Comparison of ENCODE assay signal across 18 cellular contexts in the genomic region with DNA sequence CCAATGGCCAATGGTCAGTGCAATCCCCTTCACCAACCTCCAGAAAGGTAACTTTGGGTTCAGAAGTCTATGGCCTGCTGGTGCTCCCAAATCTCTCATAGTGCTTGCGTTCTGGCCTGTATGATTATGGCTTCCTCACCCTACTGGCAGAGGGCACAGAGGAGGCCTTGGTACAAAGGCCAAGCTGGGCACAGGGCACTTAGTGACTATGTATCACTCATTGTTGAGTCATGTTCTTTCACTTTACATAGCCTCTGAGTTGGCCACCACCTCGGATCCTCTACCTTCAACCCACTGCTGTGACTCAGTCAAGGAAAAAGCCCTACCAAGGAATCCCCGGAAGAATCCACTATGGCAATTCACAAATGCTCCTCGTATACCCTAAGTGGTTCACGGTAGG.
DNase-seq lines count a peak whose midpoint lies in the region; ATAC-seq and TF ChIP-seq lines count a peak whose summit lies in the region.
"Had no signal": no experiment of that assay in that cellular context is flagged by ENCODE, and none has a peak within 500 bp of the region (broad histone marks: within the 10 kb centered on the region; RNA-seq: fewer than 3 reads in every experiment).

No MANE protein-coding gene starts in this region.

- ATAC-seq in right lobe of liver, result peak; percentile 40 to 88 (median 64)
- ATAC-seq in HG02642 (IDR thresholded peaks at IDR 0.05; ENCODE audit: poor library complexity, unreplicated experiment), result no peak
- ATAC-seq: activated CD8-positive, alpha-beta T cell treated with anti-CD3 and anti-CD28 coated beads, Interleukin-2, amount 10 ng/mL, durations not matched to agents 7 days and 5 days; stimulated activated naive B cell treated with anti-CD40 and anti-IgM and Interleukin-4, amounts not matched to agents 10 μg/mL and 1 μg/mL and 100 μg/mL, for 72 hours; upper lobe of right lung had no signal

- no peaks in the 10 kb centered on the region for H3K4me1 Mint-ChIP-seq in activated T-helper 2 cell treated with anti-CD3 and anti-CD28 coated beads, Interferon-gamma antibody, Interleukin-2, Interleukin-4, amounts not matched to agents 10 μg/mL and 5 μg/mL and 100 μg/mL, durations not matched to agents 14 hours and 24 hours and 36 hours (ENCODE audit: low read depth)

- H3K4me1 ChIP-seq in Karpas-422 (ENCODE audit: low read length), result peaks cover 57% of the 10 kb centered on the region
- H3K4me1 ChIP-seq in mammary epithelial cell (ENCODE audit: insufficient read depth, low read length), result peaks cover 15% of the 10 kb centered on the region
- peaks cover 0 to 12% (median 0%) of the 10 kb centered on the region in 4 donors for H3K4me1 ChIP-seq in right lobe of liver
- H3K4me1 ChIP-seq: upper lobe of right lung had no signal

- in situ Hi-C loops in mammary epithelial cell (cut with MboI; ENCODE audit: low sequenced_read_pairs in 2 of 2), result no loop called here

- H3K9me2 ChIP-seq in Karpas-422 (replicated peaks; ENCODE audit: insufficient read depth, low read length), result no peaks in the 10 kb centered on the region

- H3K27ac Mint-ChIP-seq in activated T-helper 2 cell treated with anti-CD3 and anti-CD28 coated beads, Interferon-gamma antibody, Interleukin-2, Interleukin-4, amounts not matched to agents 10 μg/mL and 5 μg/mL and 100 μg/mL, durations not matched to agents 14 hours and 24 hours and 36 hours, result no peak overlapping the region
- H3K27ac Mint-ChIP-seq: activated CD8-positive, alpha-beta T cell treated with anti-CD3 and anti-CD28 coated beads, Interleukin-2, amount 10 ng/mL, durations not matched to agents 7 days and 5 days; stimulated activated naive B cell treated with anti-CD40 and anti-IgM and Interleukin-4, amounts not matched to agents 10 μg/mL and 1 μg/mL and 100 μg/mL, for 72 hours had no signal

- H2AFZ ChIP-seq in Karpas-422 (ENCODE audit: low read length) (peak overlapping the region; percentile 28; the same call in 1 of the 2 replicates), mammary epithelial cell (ENCODE audit: low read depth, low read length) (no peak overlapping the region)

- no TSS peak for BruUV-seq in mammary epithelial cell (replicated peaks; lab: Mats Ljungman, UMichigan)

- no peaks in the 10 kb centered on the region for H3K27me3 Mint-ChIP-seq in activated T-helper 2 cell treated with anti-CD3 and anti-CD28 coated beads, Interferon-gamma antibody, Interleukin-2, Interleukin-4, amounts not matched to agents 10 μg/mL and 5 μg/mL and 100 μg/mL, durations not matched to agents 14 hours and 24 hours and 36 hours (ENCODE audit: low read depth)
- H3K27me3 Mint-ChIP-seq: stimulated activated naive B cell treated with anti-CD40 and anti-IgM and Interleukin-4, amounts not matched to agents 10 μg/mL and 1 μg/mL and 100 μg/mL, for 72 hours had no signal

- CTCF ChIA-PET in mammary epithelial cell (lab: Charles Lee; ENCODE audit: low non-redundant PET), result no interaction called here

- H3K36me3 Mint-ChIP-seq in activated T-helper 2 cell treated with anti-CD3 and anti-CD28 coated beads, Interferon-gamma antibody, Interleukin-2, Interleukin-4, amounts not matched to agents 10 μg/mL and 5 μg/mL and 100 μg/mL, durations not matched to agents 14 hours and 24 hours and 36 hours (ENCODE audit: low read depth), result no peaks in the 10 kb centered on the region
- H3K36me3 Mint-ChIP-seq: stimulated activated naive B cell treated with anti-CD40 and anti-IgM and Interleukin-4, amounts not matched to agents 10 μg/mL and 1 μg/mL and 100 μg/mL, for 72 hours had no signal

- H3K9me3 Mint-ChIP-seq in activated T-helper 2 cell treated with anti-CD3 and anti-CD28 coated beads, Interferon-gamma antibody, Interleukin-2, Interleukin-4, amounts not matched to agents 10 μg/mL and 5 μg/mL and 100 μg/mL, durations not matched to agents 14 hours and 24 hours and 36 hours, result no peaks in the 10 kb centered on the region
- H3K9me3 Mint-ChIP-seq: stimulated activated naive B cell treated with anti-CD40 and anti-IgM and Interleukin-4, amounts not matched to agents 10 μg/mL and 1 μg/mL and 100 μg/mL, for 72 hours had no signal

- H3K36me3 ChIP-seq in Karpas-422 (ENCODE audit: insufficient read depth, low read length), result no peaks in the 10 kb centered on the region
- H3K36me3 ChIP-seq in mammary epithelial cell (ENCODE audit: insufficient read depth, low read length), result no peaks in the 10 kb centered on the region
- no peaks in the 10 kb centered on the region for H3K36me3 ChIP-seq in right lobe of liver
- H3K36me3 ChIP-seq: upper lobe of right lung had no signal

- dilution Hi-C loops in mammary epithelial cell (cut with HindIII; ENCODE audit: low sequenced_read_pairs), result no loop called here

- H3K27ac ChIP-seq in Karpas-422 (ENCODE audit: low read length) (peak overlapping the region; percentile 87), mammary epithelial cell (ENCODE audit: insufficient read depth, low read depth, low read length) (no peak overlapping the region), right lobe of liver (no peak overlapping the region)
- H3K27ac ChIP-seq: coronary artery, KMS-11, SK-N-MC, upper lobe of right lung had no signal

- H3K27me3 ChIP-seq in Karpas-422 (ENCODE audit: low read length), result no peaks in the 10 kb centered on the region
- no peaks in the 10 kb centered on the region for H3K27me3 ChIP-seq in mammary epithelial cell (ENCODE audit: insufficient read depth, low read length)
- H3K27me3 ChIP-seq in right lobe of liver, result no peaks in the 10 kb centered on the region
- H3K27me3 ChIP-seq: upper lobe of right lung had no signal

- H3K4me3 ChIP-seq in Karpas-422 (ENCODE audit: low read length) (no peak overlapping the region), mammary epithelial cell (replicated peaks in 1 of 3; ENCODE audit: insufficient read depth in 1 of 3, low read depth in 2 of 3, low read length in 3 of 3) (no peak overlapping the region), right lobe of liver (no peak overlapping the region)
- H3K4me3 ChIP-seq: coronary artery, SK-N-MC, upper lobe of right lung had no signal

- H3K9me3 ChIP-seq in Karpas-422 (ENCODE audit: low read length), result no peaks in the 10 kb centered on the region
- no peaks in the 10 kb centered on the region for H3K9me3 ChIP-seq in mammary epithelial cell (replicated peaks; ENCODE audit: insufficient read depth, low read length)
- no peaks in the 10 kb centered on the region for H3K9me3 ChIP-seq in right lobe of liver
- H3K9me3 ChIP-seq: upper lobe of right lung had no signal

- H3K9ac ChIP-seq in Karpas-422 (ENCODE audit: low read length) (no peak overlapping the region), mammary epithelial cell (ENCODE audit: insufficient read depth, low read length) (no peak overlapping the region)
- H3K9ac ChIP-seq: KMS-11 had no signal

- no peaks in the 10 kb centered on the region for H3K79me2 ChIP-seq in Karpas-422 (ENCODE audit: low read length)
- H3K79me2 ChIP-seq in mammary epithelial cell (ENCODE audit: insufficient read depth, low read length), result no peaks in the 10 kb centered on the region

- H3K4me2 ChIP-seq in Karpas-422 (ENCODE audit: low read depth, low read length, poor library complexity, severe bottlenecking), result peak overlapping the region; percentile 66
- no peak overlapping the region for H3K4me2 ChIP-seq in mammary epithelial cell (ENCODE audit: insufficient read depth, low read depth, low read length)
- H3K4me2 ChIP-seq: KMS-11 had no signal

- intact Hi-C loops in mammary epithelial cell (cut with micrococcal nuclease) (no loop called here), right lobe of liver (cut with DNase I) (no loop called here)
- intact Hi-C loops in activated T-helper 2 cell treated with anti-CD3 and anti-CD28 coated beads, Interferon-gamma antibody, Interleukin-2, Interleukin-4, amounts not matched to agents 10 μg/mL and 5 μg/mL and 100 μg/mL, durations not matched to agents 14 hours and 24 hours and 36 hours (cut with micrococcal nuclease), result no loop called here

- no peak for TF ChIP-seq CTCF in mammary epithelial cell (conservative IDR thresholded peaks at IDR 0.05 in 1 of 2, IDR thresholded peaks at IDR 0.05 in 1 of 2; ENCODE audit: extremely low read depth in 1 of 2, insufficient read depth in 1 of 2, low read depth in 1 of 2, low read length in 2 of 2)
- no peak for TF ChIP-seq CTCF in right lobe of liver (IDR thresholded peaks at IDR 0.05)

- H4K20me1 ChIP-seq in Karpas-422 (ENCODE audit: insufficient read depth, low read depth, low read length) (no peaks in the 10 kb centered on the region), mammary epithelial cell (ENCODE audit: insufficient read depth, low read length) (no peaks in the 10 kb centered on the region)

- no peak overlapping the region for H3K4me3 Mint-ChIP-seq in activated T-helper 2 cell treated with anti-CD3 and anti-CD28 coated beads, Interferon-gamma antibody, Interleukin-2, Interleukin-4, amounts not matched to agents 10 μg/mL and 5 μg/mL and 100 μg/mL, durations not matched to agents 14 hours and 24 hours and 36 hours (ENCODE audit: low read depth)
- H3K4me3 Mint-ChIP-seq: activated CD8-positive, alpha-beta T cell treated with anti-CD3 and anti-CD28 coated beads, Interleukin-2, amount 10 ng/mL, durations not matched to agents 7 days and 5 days; stimulated activated naive B cell treated with anti-CD40 and anti-IgM and Interleukin-4, amounts not matched to agents 10 μg/mL and 1 μg/mL and 100 μg/mL, for 72 hours had no signal

- DNase-seq in AG08396 (ENCODE audit: low spot score) (peak; percentile 27), Karpas-422 (no peak), mammary epithelial cell (peak; percentile 70), right lobe of liver (peak in 1 of 3 donors; percentile 32), DMS 273 treated with DMSO at 0.1 percent for 48 hours (lab: John Stamatoyannopoulos, UW) (no peak), HUDEP-2 (lab: John Stamatoyannopoulos, UW; ENCODE audit: unreplicated experiment in 76 of 76) (no peak)
- DNase-seq in activated T-helper 2 cell treated with anti-CD3 and anti-CD28 coated beads, Interferon-gamma antibody, Interleukin-2, Interleukin-4, amounts not matched to agents 10 μg/mL and 5 μg/mL and 100 μg/mL, durations not matched to agents 14 hours and 24 hours and 36 hours (ENCODE audit: low spot score), result no peak
- DNase-seq: activated CD8-positive, alpha-beta T cell treated with anti-CD3 and anti-CD28 coated beads, Interleukin-2, amount 10 ng/mL, durations not matched to agents 7 days and 5 days; NCI-H146; NCI-H226; NK-92 treated with Interleukin-12 subunit alpha and Interleukin-12 subunit beta, amount 100 ng/mL, for 24 hours; occipital lobe; stimulated activated naive B cell treated with anti-CD40 and anti-IgM and Interleukin-4, amounts not matched to agents 10 μg/mL and 1 μg/mL and 100 μg/mL, for 72 hours; upper lobe of right lung had no signal

- WGBS in mammary epithelial cell (ENCODE audit: low coverage, missing lambda C conversion rate), result 83% methylated on average over 4 of the region's 5 CpGs
- WGBS in right lobe of liver (ENCODE audit: insufficient coverage, low coverage, low lambda C conversion rate, missing lambda C conversion rate), result 60% methylated on average over 2 of the region's 5 CpGs

- TF ChIP-seq POLR2A in right lobe of liver (IDR thresholded peaks at IDR 0.05), result no peak

Comparison
In these comparisons a context has a peak if more than half of its experiments do, and no peak if none do; other contexts are left out.
1. DNase-seq: peak in AG08396 (single experiment) and mammary epithelial cell (single experiment); none in Karpas-422 (single experiment), DMS 273 treated with DMSO at 0.1 percent for 48 hours (single experiment), HUDEP-2 (0 of 76) and activated T-helper 2 cell treated with anti-CD3 and anti-CD28 coated beads, Interferon-gamma antibody, Interleukin-2, Interleukin-4, amounts not matched to agents 10 μg/mL and 5 μg/mL and 100 μg/mL, durations not matched to agents 14 hours and 24 hours and 36 hours (single experiment).